In the genomic region with DNA sequence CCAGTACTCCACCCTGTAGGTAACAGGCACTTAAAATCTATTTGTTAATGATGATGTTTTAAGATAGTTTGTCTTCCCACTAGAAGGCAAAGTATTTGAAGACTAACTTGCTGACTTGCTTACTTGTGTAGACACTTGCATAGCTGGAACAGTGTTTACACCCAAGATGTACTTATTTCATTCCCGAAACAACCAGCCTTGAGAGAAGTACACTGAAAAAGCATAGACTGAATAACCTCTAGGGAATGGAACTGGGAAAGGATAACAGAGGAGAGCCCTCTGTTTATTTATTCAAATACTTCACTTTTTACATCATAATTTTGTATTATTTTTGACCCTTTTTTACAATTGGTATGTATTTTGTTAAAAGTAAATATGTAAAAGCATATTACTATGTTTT, we compare ENCODE assay signal across 25 cellular contexts. TPM values are rescaled to one million over a fixed set of nuclear protein-coding genes. Genes with fewer than 3 reads are reported as not detected.
A peak's percentile ranks its signal among the peaks of the same experiment; 100 is the strongest.
DNase-seq lines count a peak whose midpoint lies in the region; ATAC-seq, FAIRE-seq and TF ChIP-seq lines count a peak whose summit lies in the region.
"Had no signal": no experiment of that assay in that cellular context is flagged by ENCODE, and none has a peak within 500 bp of the region (broad histone marks: within the 10 kb centered on the region; RNA-seq: fewer than 3 reads in every experiment).

No MANE protein-coding gene starts in this region.

- POLR2A ChIA-PET in WTC11 (lab: Charles Lee) = no interaction called here

- FAIRE-seq in H54 (lab: Jason Lieb, UNC) = peak; percentile 53
- FAIRE-seq: G401.6, GM12878, GM19239 had no signal

- no peak for ATAC-seq in HG03520 (IDR thresholded peaks at IDR 0.05; ENCODE audit: unreplicated experiment)
- no peak for ATAC-seq in WTC11
- ATAC-seq: GM12878 had no signal

- no peak overlapping the region for H3K4me3 Mint-ChIP-seq in WTC11
- H3K4me3 Mint-ChIP-seq: CD4-positive, CD25-positive, alpha-beta regulatory T cell had no signal

- peaks cover 53% of the 10 kb centered on the region for H3K4me1 Mint-ChIP-seq in WTC11

- peaks cover 17% of the 10 kb centered on the region for H3K9me3 Mint-ChIP-seq in WTC11

- TF ChIP-seq POLR2A in H54 (IDR thresholded peaks at IDR 0.05; ENCODE audit: low read depth, low read length) = no peak

- H3K36me3 Mint-ChIP-seq in WTC11 = peaks cover 13% of the 10 kb centered on the region
- H3K36me3 Mint-ChIP-seq: CD4-positive, CD25-positive, alpha-beta regulatory T cell had no signal

- no peak overlapping the region for H3K4me3 ChIP-seq in choroid plexus epithelial cell (ENCODE audit: low read depth, low read length)
- H3K4me3 ChIP-seq: GM12878, SJSA1 had no signal

- TF ChIP-seq CTCF in choroid plexus epithelial cell (conservative IDR thresholded peaks at IDR 0.05; ENCODE audit: low read depth, low read length) = no peak
- TF ChIP-seq CTCF in WTC11 (IDR thresholded peaks at IDR 0.05) = no peak

- CTCF ChIA-PET in WTC11 (lab: Charles Lee) = no interaction called here

- DNase-seq in H54 (ENCODE audit: insufficient read length, low spot score) (no peak), choroid plexus epithelial cell (ENCODE audit: low read depth) (peak; percentile 60), iris pigment epithelial cell (ENCODE audit: low read depth) (peak; percentile 37), smooth muscle cell of the brain vasculature (ENCODE audit: low read depth, low spot score) (peak; percentile 52), NCI-H1694 (lab: John Stamatoyannopoulos, UW) (no peak), WTC11 (ENCODE audit: low spot score) (no peak), NCI-H1092 treated with DMSO at 0.1 percent for 48 hours (lab: John Stamatoyannopoulos, UW) (no peak)
- DNase-seq: ACHN; CD4-positive, CD25-positive, alpha-beta regulatory T cell; H7; KG1; MM.1S; NCI-H1417; NCI-H1694 treated with DMSO at 0.1 percent for 48 hours; NCI-H2081; NCI-H2227 treated with DMSO at 0.1 percent for 48 hours; Right ventricle myocardium superior; RPMI8226 had no signal

- H3K27ac Mint-ChIP-seq in WTC11 = no peak overlapping the region
- H3K27ac Mint-ChIP-seq: CD4-positive, CD25-positive, alpha-beta regulatory T cell had no signal

- no peaks in the 10 kb centered on the region; the same call in 1 of the 2 replicates for H3K27me3 Mint-ChIP-seq in WTC11 (ENCODE audit: low read depth)

TF ChIP-seq in WTC11, 78 proteins besides CTCF, POLR2A, EP300 and RAD21:
- TF ChIP-seq, protein P1, sequence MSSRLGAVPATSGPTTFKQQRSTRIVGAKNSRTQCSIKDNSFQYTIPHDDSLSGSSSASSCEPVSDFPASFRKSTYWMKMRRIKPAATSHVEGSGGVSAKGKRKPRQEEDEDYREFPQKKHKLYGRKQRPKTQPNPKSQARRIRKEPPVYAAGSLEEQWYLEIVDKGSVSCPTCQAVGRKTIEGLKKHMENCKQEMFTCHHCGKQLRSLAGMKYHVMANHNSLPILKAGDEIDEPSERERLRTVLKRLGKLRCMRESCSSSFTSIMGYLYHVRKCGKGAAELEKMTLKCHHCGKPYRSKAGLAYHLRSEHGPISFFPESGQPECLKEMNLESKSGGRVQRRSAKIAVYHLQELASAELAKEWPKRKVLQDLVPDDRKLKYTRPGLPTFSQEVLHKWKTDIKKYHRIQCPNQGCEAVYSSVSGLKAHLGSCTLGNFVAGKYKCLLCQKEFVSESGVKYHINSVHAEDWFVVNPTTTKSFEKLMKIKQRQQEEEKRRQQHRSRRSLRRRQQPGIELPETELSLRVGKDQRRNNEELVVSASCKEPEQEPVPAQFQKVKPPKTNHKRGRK (CRISPR knock-in tag; IDR thresholded peaks at IDR 0.05; ENCODE audit: borderline replicate concordance) = no peak
- TF ChIP-seq ZBTB21 (CRISPR knock-in tag; IDR thresholded peaks at IDR 0.05; ENCODE audit: borderline replicate concordance) = no peak

RNA-seq across cellular contexts. Expression of a gene that starts 33.1 kb away (rescaled TPM):
- 1.4 to 1.6 TPM (median 1.6 TPM) in 3 replicates for total RNA-seq in WTC11 (2021)
- total RNA-seq: CD4-positive, CD25-positive, alpha-beta regulatory T cell; Daoy; GM12878; H7; NCI-H460; SJSA1 had no signal

Comparison
In these comparisons a context has a peak if more than half of its experiments do, and no peak if none do; other contexts are left out.
1. DNase-seq: peak in choroid plexus epithelial cell (single experiment), iris pigment epithelial cell (single experiment) and smooth muscle cell of the brain vasculature (single experiment); none in H54 (single experiment), NCI-H1694 (single experiment), WTC11 (single experiment) and NCI-H1092 treated with DMSO at 0.1 percent for 48 hours (single experiment).